ENCODE assay signal across 31 cellular contexts in genomic region chr6:90656325-90656724, GRCh38.
"Had no signal": no experiment of that assay in that cellular context is flagged by ENCODE, and none has a peak within 500 bp of the region (broad histone marks: within the 10 kb centered on the region; RNA-seq: fewer than 3 reads in every experiment).

No MANE protein-coding gene starts in this region.

- H3K9me3 Mint-ChIP-seq: activated CD4-positive, alpha-beta memory T cell treated with anti-CD3 and anti-CD28 coated beads for 36 hours; activated naive CD4-positive, alpha-beta T cell treated with anti-CD3 and anti-CD28 coated beads for 36 hours; activated naive CD4-positive, alpha-beta T cell treated with anti-CD3 and anti-CD28 coated beads, Interleukin-2, amount 50 U/mL, for 72 hours; activated T-cell treated with anti-CD3 and anti-CD28 coated beads, Interleukin-2, amount 50 U/mL, for 4 hours; activated T-helper 1 cell treated with anti-CD3 and anti-CD28 coated beads, Interleukin-12 subunit alpha, Interleukin-12 subunit beta, Interleukin-2, Interleukin-4 antibody, amounts not matched to agents 30 ng/mL and 10 ng/mL and 1 ng/mL, durations not matched to agents 14 hours and 24 hours and 36 hours had no signal

- H3K27me3 ChIP-seq: adrenal gland, breast epithelium, MG63 had no signal

- H3K36me3 Mint-ChIP-seq: activated CD4-positive, alpha-beta memory T cell treated with anti-CD3 and anti-CD28 coated beads for 36 hours; activated naive CD4-positive, alpha-beta T cell treated with anti-CD3 and anti-CD28 coated beads, Interleukin-2, amount 50 U/mL, for 72 hours had no signal

- H3K4me1 Mint-ChIP-seq: activated B cell treated with CpG ODN at 0.5 μM for 24 hours had no signal

- H3K27ac ChIP-seq: adrenal gland, body of pancreas, breast epithelium, VCaP had no signal

- H3K27ac Mint-ChIP-seq: activated B cell treated with CpG ODN at 0.5 μM for 24 hours; activated CD4-positive, alpha-beta memory T cell treated with anti-CD3 and anti-CD28 coated beads for 36 hours; activated naive CD4-positive, alpha-beta T cell treated with anti-CD3 and anti-CD28 coated beads for 36 hours; activated naive CD4-positive, alpha-beta T cell treated with anti-CD3 and anti-CD28 coated beads, Interleukin-2, amount 50 U/mL, for 72 hours; activated T-helper 1 cell treated with anti-CD3 and anti-CD28 coated beads, Interleukin-12 subunit alpha, Interleukin-12 subunit beta, Interleukin-2, Interleukin-4 antibody, amounts not matched to agents 30 ng/mL and 10 ng/mL and 1 ng/mL, durations not matched to agents 14 hours and 24 hours and 36 hours had no signal

- H3K9me3 ChIP-seq: adrenal gland, body of pancreas, breast epithelium, MG63 had no signal

- H3K4me1 ChIP-seq: adrenal gland, body of pancreas, breast epithelium had no signal

- H3K36me3 ChIP-seq: adrenal gland, breast epithelium, MG63 had no signal

- ATAC-seq: activated naive CD4-positive, alpha-beta T cell treated with anti-CD3 and anti-CD28 coated beads, Interleukin-2, amount 50 U/mL, for 72 hours; activated T-cell treated with anti-CD3 and anti-CD28 coated beads, Interleukin-2, amount 50 U/mL, for 4 hours; body of pancreas had no signal

- DNase-seq: activated B cell treated with CpG ODN at 0.5 μM for 24 hours; activated CD4-positive, alpha-beta memory T cell treated with anti-CD3 and anti-CD28 coated beads for 36 hours; activated CD4-positive, alpha-beta T cell treated with anti-CD3 and anti-CD28 coated beads for 4 hours; activated CD4-positive, alpha-beta T cell treated with anti-CD3 and anti-CD28 coated beads, Interleukin-2, amount 50 U/mL, for 1 hour; activated CD4-positive, CD25-positive, alpha-beta regulatory T cell treated with anti-CD3 and anti-CD28 coated beads, Interleukin-2, amount 50 U/mL, for 72 hours; activated CD8-positive, alpha-beta memory T cell treated with anti-CD3 and anti-CD28 coated beads, Interleukin-2, amount 50 U/mL, for 4 hours; activated gamma-delta T cell treated with Interleukin-2 at 50 U/mL for 16 hours; activated naive CD4-positive, alpha-beta T cell treated with anti-CD3 and anti-CD28 coated beads for 36 hours; activated T-cell treated with anti-CD3 and anti-CD28 coated beads for 4 hours; activated T-cell treated with anti-CD3 and anti-CD28 coated beads, Interleukin-2, amount 50 U/mL, for 4 hours; adrenal gland; body of pancreas; cerebellar nuclear complex; Karpas-422; MG63; NCI-H1048; NCI-H1436 treated with DMSO at 0.1 percent for 48 hours; NCI-H1694 treated with DMSO at 0.1 percent for 48 hours; NCI-H2029; NCI-H345; NCI-H524 treated with DMSO at 0.1 percent for 48 hours; NK-92 treated with Interleukin-12 subunit alpha and Interleukin-12 subunit beta, amount 100 ng/mL, for 24 hours; Right ventricle myocardium superior; SW 1271; T-helper 1 cell; T-helper 2 cell; T-helper 9 cell had no signal

- H3K4me3 Mint-ChIP-seq: activated B cell treated with CpG ODN at 0.5 μM for 24 hours; activated CD4-positive, alpha-beta memory T cell treated with anti-CD3 and anti-CD28 coated beads for 36 hours; activated naive CD4-positive, alpha-beta T cell treated with anti-CD3 and anti-CD28 coated beads for 36 hours; activated T-cell treated with anti-CD3 and anti-CD28 coated beads, Interleukin-2, amount 50 U/mL, for 4 hours; activated T-helper 1 cell treated with anti-CD3 and anti-CD28 coated beads, Interleukin-12 subunit alpha, Interleukin-12 subunit beta, Interleukin-2, Interleukin-4 antibody, amounts not matched to agents 30 ng/mL and 10 ng/mL and 1 ng/mL, durations not matched to agents 14 hours and 24 hours and 36 hours had no signal

- H3K4me3 ChIP-seq: adrenal gland, body of pancreas, breast epithelium, MG63 had no signal
